ENCODE assay signal across 27 cellular contexts in genomic region chr2:70930371-70931329, GRCh38. TPM values are rescaled to one million over a fixed set of nuclear protein-coding genes. Genes with fewer than 3 reads are reported as not detected.
DNase-seq lines count a peak whose midpoint lies in the region; ATAC-seq and TF ChIP-seq lines count a peak whose summit lies in the region.
"Had no signal": no experiment of that assay in that cellular context is flagged by ENCODE, and none has a peak within 500 bp of the region (broad histone marks: within the 10 kb centered on the region; RNA-seq: fewer than 3 reads in every experiment).

No MANE protein-coding gene starts in this region.

- no peaks in the 10 kb centered on the region for H3K9me3 Mint-ChIP-seq in activated CD8-positive, alpha-beta T cell treated with anti-CD3 and anti-CD28 coated beads, Interleukin-2, amount 10 ng/mL, durations not matched to agents 7 days and 5 days (ENCODE audit: insufficient read depth)
- no peaks in the 10 kb centered on the region for H3K9me3 Mint-ChIP-seq in activated CD8-positive, alpha-beta T cell treated with anti-CD3 and anti-CD28 coated beads for 36 hours
- H3K9me3 Mint-ChIP-seq: activated naive CD4-positive, alpha-beta T cell treated with anti-CD3 and anti-CD28 coated beads, Interleukin-2, amount 10 ng/mL, durations not matched to agents 7 days and 5 days; nephron had no signal

- CTCF ChIA-PET in activated CD8-positive, alpha-beta T cell treated with anti-CD3 and anti-CD28 coated beads, Interleukin-2, amount 10 ng/mL, durations not matched to agents 7 days and 5 days (lab: Charles Lee), result interaction anchor here (0.9 to 1.6 kb wide), 3 partner anchors 10 to 59 kb away, joined by 4 read pairs; no protein-coding TSS in a partner anchor
- CTCF ChIA-PET in activated CD8-positive, alpha-beta T cell treated with anti-CD3 and anti-CD28 coated beads for 36 hours (lab: Charles Lee), result interaction anchor here (1.1 to 1.6 kb wide), 3 partner anchors 11 to 141 kb away, joined by 3 to 10 read pairs (median 3); no protein-coding TSS in a partner anchor

- no peaks in the 10 kb centered on the region for H3K79me2 ChIP-seq in Karpas-422 (ENCODE audit: low read length)
- H3K79me2 ChIP-seq: parathyroid adenoma had no signal

- H3K9ac ChIP-seq in Karpas-422 (ENCODE audit: low read length), result no peak overlapping the region
- H3K9ac ChIP-seq: parathyroid adenoma had no signal

- H3K36me3 Mint-ChIP-seq in activated CD8-positive, alpha-beta T cell treated with anti-CD3 and anti-CD28 coated beads, Interleukin-2, amount 10 ng/mL, durations not matched to agents 7 days and 5 days (ENCODE audit: low read depth), result no peaks in the 10 kb centered on the region
- H3K36me3 Mint-ChIP-seq in activated CD8-positive, alpha-beta T cell treated with anti-CD3 and anti-CD28 coated beads for 36 hours (ENCODE audit: low read depth), result no peaks in the 10 kb centered on the region
- H3K36me3 Mint-ChIP-seq: activated naive CD4-positive, alpha-beta T cell treated with anti-CD3 and anti-CD28 coated beads, Interleukin-2, amount 10 ng/mL, durations not matched to agents 7 days and 5 days; brain had no signal

- intact Hi-C loops in activated CD8-positive, alpha-beta T cell treated with anti-CD3 and anti-CD28 coated beads for 36 hours (cut with micrococcal nuclease), result no loop called here
- intact Hi-C loops in posterior vena cava (cut with DNase I), result no loop called here

- H3K27me3 ChIP-seq in Karpas-422 (ENCODE audit: low read length), result no peaks in the 10 kb centered on the region

- H3K4me3 ChIP-seq in Karpas-422 (ENCODE audit: low read length) (no peak overlapping the region), coronary artery (no peak overlapping the region)
- H3K4me3 ChIP-seq: mucosa of descending colon, tibial nerve had no signal

- no peaks in the 10 kb centered on the region for H4K20me1 ChIP-seq in Karpas-422 (ENCODE audit: insufficient read depth, low read depth, low read length)

- H2AFZ ChIP-seq in Karpas-422 (ENCODE audit: low read length), result no peak overlapping the region
- H2AFZ ChIP-seq: parathyroid adenoma had no signal

- POLR2A ChIA-PET in activated CD8-positive, alpha-beta T cell treated with anti-CD3 and anti-CD28 coated beads, Interleukin-2, amount 10 ng/mL, durations not matched to agents 7 days and 5 days (lab: Charles Lee), result no interaction called here
- POLR2A ChIA-PET in activated CD8-positive, alpha-beta T cell treated with anti-CD3 and anti-CD28 coated beads for 36 hours (lab: Charles Lee), result no interaction called here

- H3K4me1 Mint-ChIP-seq in activated CD8-positive, alpha-beta T cell treated with anti-CD3 and anti-CD28 coated beads, Interleukin-2, amount 10 ng/mL, durations not matched to agents 7 days and 5 days (ENCODE audit: low read depth), result peaks cover 5% of the 10 kb centered on the region
- H3K4me1 Mint-ChIP-seq in activated CD8-positive, alpha-beta T cell treated with anti-CD3 and anti-CD28 coated beads for 36 hours (ENCODE audit: low read depth), result no peaks in the 10 kb centered on the region
- H3K4me1 Mint-ChIP-seq: activated naive CD4-positive, alpha-beta T cell treated with anti-CD3 and anti-CD28 coated beads, Interleukin-2, amount 10 ng/mL, durations not matched to agents 7 days and 5 days had no signal

- peaks cover 11% of the 10 kb centered on the region for H3K27me3 Mint-ChIP-seq in activated CD8-positive, alpha-beta T cell treated with anti-CD3 and anti-CD28 coated beads, Interleukin-2, amount 10 ng/mL, durations not matched to agents 7 days and 5 days (ENCODE audit: low read depth)
- peaks cover 5% of the 10 kb centered on the region for H3K27me3 Mint-ChIP-seq in activated CD8-positive, alpha-beta T cell treated with anti-CD3 and anti-CD28 coated beads for 36 hours
- H3K27me3 Mint-ChIP-seq: brain had no signal

- no peaks in the 10 kb centered on the region for H3K9me2 ChIP-seq in Karpas-422 (replicated peaks; ENCODE audit: insufficient read depth, low read length)

- H3K36me3 ChIP-seq in Karpas-422 (ENCODE audit: insufficient read depth, low read length), result no peaks in the 10 kb centered on the region
- H3K36me3 ChIP-seq: tibial nerve had no signal

- H3K4me2 ChIP-seq in Karpas-422 (ENCODE audit: low read depth, low read length, poor library complexity, severe bottlenecking), result no peak overlapping the region

- H3K27ac Mint-ChIP-seq in activated CD8-positive, alpha-beta T cell treated with anti-CD3 and anti-CD28 coated beads, Interleukin-2, amount 10 ng/mL, durations not matched to agents 7 days and 5 days, result no peak overlapping the region
- no peak overlapping the region for H3K27ac Mint-ChIP-seq in activated CD8-positive, alpha-beta T cell treated with anti-CD3 and anti-CD28 coated beads for 36 hours
- H3K27ac Mint-ChIP-seq: activated naive CD4-positive, alpha-beta T cell treated with anti-CD3 and anti-CD28 coated beads, Interleukin-2, amount 10 ng/mL, durations not matched to agents 7 days and 5 days; brain; nephron had no signal

- H3K27ac ChIP-seq in Karpas-422 (ENCODE audit: low read length) (no peak overlapping the region), coronary artery (no peak overlapping the region)
- H3K27ac ChIP-seq: HL-60, parathyroid adenoma, tibial nerve had no signal

- DNase-seq in activated CD8-positive, alpha-beta T cell treated with anti-CD3 and anti-CD28 coated beads, Interleukin-2, amount 10 ng/mL, durations not matched to agents 7 days and 5 days, result peak; percentile 13
- DNase-seq in activated CD8-positive, alpha-beta T cell treated with anti-CD3 and anti-CD28 coated beads for 36 hours, result no peak
- peak; percentile 52 for DNase-seq in Karpas-422
- peak; percentile 22 for DNase-seq in coronary artery (ENCODE audit: low spot score)
- DNase-seq in posterior vena cava (ENCODE audit: low spot score), result peak; percentile 35
- no peak for DNase-seq in SHP77 (lab: John Stamatoyannopoulos, UW)
- DNase-seq: activated CD4-positive, CD25-positive, alpha-beta regulatory T cell; activated naive CD4-positive, alpha-beta T cell treated with anti-CD3 and anti-CD28 coated beads, Interleukin-2, amount 10 ng/mL, durations not matched to agents 7 days and 5 days; AML-193; DMS153; Kasumi-1; mucosa of descending colon; NCI-H1092 treated with DMSO at 0.1 percent for 48 hours; NCI-H187; NCI-H526; right cardiac atrium; SIG-M5 had no signal

- no peak for ATAC-seq in activated CD8-positive, alpha-beta T cell treated with anti-CD3 and anti-CD28 coated beads, Interleukin-2, amount 10 ng/mL, durations not matched to agents 7 days and 5 days
- no peak for ATAC-seq in activated CD8-positive, alpha-beta T cell treated with anti-CD3 and anti-CD28 coated beads for 36 hours
- ATAC-seq in GM21576 (IDR thresholded peaks at IDR 0.05; ENCODE audit: unreplicated experiment) (no peak), GM18858 (IDR thresholded peaks at IDR 0.05; ENCODE audit: unreplicated experiment) (no peak)
- ATAC-seq: mucosa of descending colon, Panc1, right cardiac atrium had no signal

- no peak for TF ChIP-seq CTCF in activated CD8-positive, alpha-beta T cell treated with anti-CD3 and anti-CD28 coated beads for 36 hours (IDR thresholded peaks at IDR 0.05)
- no peak for TF ChIP-seq CTCF in coronary artery (IDR thresholded peaks at IDR 0.05)

- peaks cover 6% of the 10 kb centered on the region for H3K4me1 ChIP-seq in Karpas-422 (ENCODE audit: low read length)
- H3K4me1 ChIP-seq: parathyroid adenoma, tibial nerve had no signal

- H3K4me3 Mint-ChIP-seq in activated CD8-positive, alpha-beta T cell treated with anti-CD3 and anti-CD28 coated beads, Interleukin-2, amount 10 ng/mL, durations not matched to agents 7 days and 5 days, result no peak overlapping the region
- H3K4me3 Mint-ChIP-seq in activated CD8-positive, alpha-beta T cell treated with anti-CD3 and anti-CD28 coated beads for 36 hours, result no peak overlapping the region
- H3K4me3 Mint-ChIP-seq: activated naive CD4-positive, alpha-beta T cell treated with anti-CD3 and anti-CD28 coated beads, Interleukin-2, amount 10 ng/mL, durations not matched to agents 7 days and 5 days; brain; nephron had no signal

- no peaks in the 10 kb centered on the region for H3K9me3 ChIP-seq in Karpas-422 (ENCODE audit: low read length)
- H3K9me3 ChIP-seq: mucosa of descending colon, tibial nerve had no signal

RNA-seq across cellular contexts. Expression of gene ATP6V1B1, which starts 5.0 kb away (rescaled TPM):
- total RNA-seq in activated CD8-positive, alpha-beta T cell treated with anti-CD3 and anti-CD28 coated beads, Interleukin-2, amount 10 ng/mL, durations not matched to agents 7 days and 5 days, result not detected
- not detected for total RNA-seq in activated CD8-positive, alpha-beta T cell treated with anti-CD3 and anti-CD28 coated beads for 36 hours
- total RNA-seq in Karpas-422 (2014; rRNA removed; shearing (Covaris generic); ENCODE audit: low replicate concordance), result not detected in 2 replicates
- total RNA-seq in posterior vena cava, result 1 to 10 TPM in 1 of 2 donors, under 1 TPM in 1; 0.48 to 1.4 TPM
- total RNA-seq: activated CD8-positive, alpha-beta memory T cell treated with anti-CD3 and anti-CD28 coated beads for 36 hours; cerebellum; mucosa of descending colon had no signal

RNA-seq across cellular contexts. Expression of gene VAX2, which starts 30.3 kb away (rescaled TPM):
- not detected for total RNA-seq in activated CD8-positive, alpha-beta T cell treated with anti-CD3 and anti-CD28 coated beads, Interleukin-2, amount 10 ng/mL, durations not matched to agents 7 days and 5 days
- total RNA-seq in activated CD8-positive, alpha-beta T cell treated with anti-CD3 and anti-CD28 coated beads for 36 hours, result not detected
- total RNA-seq in Karpas-422 (2014; rRNA removed; shearing (Covaris generic); ENCODE audit: low replicate concordance), result not detected in 2 replicates
- total RNA-seq in posterior vena cava, result 1 to 10 TPM in 1 of 2 donors, under 1 TPM in 1; 0.57 to 1.4 TPM
- total RNA-seq: activated CD8-positive, alpha-beta memory T cell treated with anti-CD3 and anti-CD28 coated beads for 36 hours had no signal

RNA-seq across cellular contexts. Expression of gene ANKRD53, which starts 47.8 kb away (rescaled TPM):
- not detected for total RNA-seq in activated CD8-positive, alpha-beta T cell treated with anti-CD3 and anti-CD28 coated beads, Interleukin-2, amount 10 ng/mL, durations not matched to agents 7 days and 5 days
- total RNA-seq in activated CD8-positive, alpha-beta T cell treated with anti-CD3 and anti-CD28 coated beads for 36 hours, result not detected
- 0.14 TPM in 1 of 2 replicates, not detected in the other for total RNA-seq in Karpas-422 (2014; rRNA removed; shearing (Covaris generic); ENCODE audit: low replicate concordance)
- total RNA-seq in posterior vena cava, result 1 to 10 TPM; 1.4 to 2.3 TPM
- total RNA-seq: activated CD8-positive, alpha-beta memory T cell treated with anti-CD3 and anti-CD28 coated beads for 36 hours had no signal

Comparison
In these comparisons a context has a peak if more than half of its experiments do, and no peak if none do; other contexts are left out.
1. DNase-seq: peak in activated CD8-positive, alpha-beta T cell treated with anti-CD3 and anti-CD28 coated beads, Interleukin-2, amount 10 ng/mL, durations not matched to agents 7 days and 5 days (single experiment), Karpas-422 (single experiment), coronary artery (single experiment) and posterior vena cava (single experiment); none in activated CD8-positive, alpha-beta T cell treated with anti-CD3 and anti-CD28 coated beads for 36 hours (single experiment) and SHP77 (0 of 2).